16 cellular contexts compared by ENCODE assay signal in genomic region chr18:36334798-36335197, GRCh38. TPM values are rescaled to one million over a fixed set of nuclear protein-coding genes. Genes with fewer than 3 reads are reported as not detected.
A peak's percentile ranks its signal among the peaks of the same experiment; 100 is the strongest.
DNase-seq lines count a peak whose midpoint lies in the region; ATAC-seq, FAIRE-seq and TF ChIP-seq lines count a peak whose summit lies in the region.
"Had no signal": no experiment of that assay in that cellular context is flagged by ENCODE, and none has a peak within 500 bp of the region (broad histone marks: within the 10 kb centered on the region; RNA-seq: fewer than 3 reads in every experiment).

No MANE protein-coding gene starts in this region.

- peak overlapping the region; percentile 3; the same call in 1 of the 2 replicates for H3K4ac ChIP-seq in IMR-90 (ENCODE audit: low read depth, low read length)

- H3K27ac ChIP-seq in cardiac muscle cell (peak overlapping the region; percentile 80), IMR-90 (ENCODE audit: insufficient read depth, low read length) (no peak overlapping the region), K562 (ENCODE audit: extremely low read depth, low read depth, low read length) (no peak overlapping the region)
- H3K27ac ChIP-seq: C4-2B had no signal

- POLR2A ChIA-PET in IMR-90 (lab: Charles Lee; ENCODE audit: unreplicated experiment), result no interaction called here
- POLR2A ChIA-PET in K562 (lab: Yijun Ruan, JAX), result interaction anchor here (0.5 to 1.1 kb wide), 4 partner anchors 8 to 1101 kb away, joined by 3 to 4 read pairs (median 4); no protein-coding TSS in a partner anchor

- H3K9me1 ChIP-seq in IMR-90 (ENCODE audit: insufficient read depth, low read length) (peaks cover 11% of the 10 kb centered on the region), K562 (ENCODE audit: control insufficient read depth, insufficient read depth, low read length) (peaks cover 2% of the 10 kb centered on the region)

- FAIRE-seq in K562 (lab: Jason Lieb, UNC), result no peak
- FAIRE-seq: A204.1, GM12892, H1 had no signal

- H3K4me1 Mint-ChIP-seq in nephron, result peaks cover 44% of the 10 kb centered on the region
- H3K4me1 Mint-ChIP-seq: CD4-positive, alpha-beta memory T cell had no signal

- no peaks in the 10 kb centered on the region for H3K9me3 Mint-ChIP-seq in nephron
- H3K9me3 Mint-ChIP-seq: CD4-positive, alpha-beta memory T cell had no signal

- no peak for DNase-seq in cardiac muscle cell (ENCODE audit: low read depth in 1 of 2, low spot score in 1 of 2)
- DNase-seq in Right ventricle myocardium inferior (ENCODE audit: missing footprints), result no peak
- DNase-seq in IMR-90, result no peak
- no peak for DNase-seq in K562 (ENCODE audit: extremely low read depth in 1 of 4, low spot score in 3 of 4)
- no peak for DNase-seq in NCI-H2029 treated with DMSO at 0.1 percent for 48 hours (lab: John Stamatoyannopoulos, UW)
- DNase-seq: BE2C; CD4-positive, alpha-beta memory T cell; DND-41; GDM1 had no signal

- no peak overlapping the region for H2BK120ac ChIP-seq in IMR-90 (ENCODE audit: low read depth, low read length)

- H3K36me3 ChIP-seq in cardiac muscle cell (peaks cover 8% of the 10 kb centered on the region), IMR-90 (ENCODE audit: control insufficient read depth, insufficient read depth, low read length) (no peaks in the 10 kb centered on the region), K562 (ENCODE audit: control insufficient read depth, insufficient read depth, low read length) (no peaks in the 10 kb centered on the region)
- H3K36me3 ChIP-seq: BE2C, HAP-1 had no signal

- ATAC-seq in Right ventricle myocardium inferior, result no peak
- ATAC-seq in IMR-90 (ENCODE audit: low read depth), result no peak
- peak; percentile 16; the same call in 2 of the 3 replicates for ATAC-seq in K562
- ATAC-seq in HG02623 (IDR thresholded peaks at IDR 0.05; ENCODE audit: unreplicated experiment), result no peak

- no peak overlapping the region for H3K23ac ChIP-seq in IMR-90 (ENCODE audit: low read depth, low read length)

- no peak overlapping the region for H2AK5ac ChIP-seq in IMR-90 (ENCODE audit: low read depth, low read length)

- H4K20me1 ChIP-seq in IMR-90 (ENCODE audit: insufficient read depth, low read length) (no peaks in the 10 kb centered on the region), K562 (replicated peaks; ENCODE audit: control insufficient read depth, insufficient read depth, low read length) (0 out of 2 replicates have a peak, but pooled peaks cover 3% of the 10 kb centered on the region)

- peak overlapping the region; percentile 46 to 84 (median 75) for H3K27ac Mint-ChIP-seq in nephron

- no peak overlapping the region for H2AK9ac ChIP-seq in IMR-90 (replicated peaks; ENCODE audit: low read depth, low read length, poor library complexity)

- no peak overlapping the region for H2AFZ ChIP-seq in IMR-90 (replicated peaks; ENCODE audit: low read length, poor library complexity)
- H2AFZ ChIP-seq in K562 (ENCODE audit: low read depth, low read length), result no peak overlapping the region

- H3K4me2 ChIP-seq in IMR-90 (ENCODE audit: low read depth, low read length) (no peak overlapping the region), K562 (ENCODE audit: insufficient read depth, low read length) (no peak overlapping the region)

- no peak overlapping the region for H4K91ac ChIP-seq in IMR-90 (ENCODE audit: insufficient read depth, low read depth, low read length)

- no peak for TF ChIP-seq CTCF in cardiac muscle cell (IDR thresholded peaks at IDR 0.05; ENCODE audit: low read depth, low read length)
- no peak for TF ChIP-seq CTCF in IMR-90 (conservative IDR thresholded peaks at IDR 0.05; ENCODE audit: low read depth, low read length)
- TF ChIP-seq CTCF in K562 (IDR thresholded peaks at IDR 0.05 in 2 of 3, conservative IDR thresholded peaks at IDR 0.05 in 1 of 3; ENCODE audit: insufficient read depth in 2 of 3, low read depth in 1 of 3, low read length in 3 of 3), result no peak
- no peak for TF ChIP-seq CTCF in nephron (IDR thresholded peaks at IDR 0.05; ENCODE audit: unreplicated experiment in 3 of 3)

- H3K27me3 ChIP-seq in cardiac muscle cell, result no peaks in the 10 kb centered on the region
- no peaks in the 10 kb centered on the region for H3K27me3 ChIP-seq in IMR-90 (ENCODE audit: control insufficient read depth, insufficient read depth, low read length)
- peaks cover 11 to 32% of the 10 kb centered on the region in 2 experiments; a peak in 4 of 5 replicates for H3K27me3 ChIP-seq in K562 (ENCODE audit: control insufficient read depth in 2 of 2, insufficient read depth in 2 of 2, low read length in 2 of 2)
- H3K27me3 ChIP-seq: BE2C had no signal

- TF ChIP-seq EP300 in K562 (IDR thresholded peaks at IDR 0.05; ENCODE audit: low read length), result no peak

- H3K9me3 ChIP-seq in cardiac muscle cell (ENCODE audit: low read depth), result no peaks in the 10 kb centered on the region
- no peaks in the 10 kb centered on the region for H3K9me3 ChIP-seq in IMR-90 (ENCODE audit: control insufficient read depth, insufficient read depth, low read length)
- H3K9me3 ChIP-seq in K562 (replicated peaks; ENCODE audit: control insufficient read depth, insufficient read depth, low read depth, low read length), result no peaks in the 10 kb centered on the region
- H3K9me3 ChIP-seq: BE2C, HAP-1 had no signal

- BruUV-seq in IMR-90 (replicated peaks; lab: Mats Ljungman, UMichigan) (no TSS peak), K562 (replicated peaks; lab: Mats Ljungman, UMichigan) (no TSS peak)

- H3K79me2 ChIP-seq in K562 (ENCODE audit: control insufficient read depth, insufficient read depth, low read length), result no peaks in the 10 kb centered on the region

- WGBS in IMR-90 (ENCODE audit: extremely low coverage in 2 of 2, insufficient read length in 1 of 2), 2 experiments, result 47% methylated on average over 2 of the region's 3 CpGs; no CpG with 5 or more reads in 1 of the 2 experiments
- 0% methylated on average over 3 of the region's 3 CpGs for WGBS in K562 (ENCODE audit: insufficient coverage, low coverage, missing lambda C conversion rate)

- H4K5ac ChIP-seq in IMR-90 (ENCODE audit: low read depth, low read length), result no peak overlapping the region

- in situ Hi-C loops in IMR-90 (cut with MboI; ENCODE audit: low sequenced_read_pairs), result no loop called here
- in situ Hi-C loops in K562 (cut with MboI), result no loop called here

- H2BK20ac ChIP-seq in IMR-90 (ENCODE audit: low read depth, low read length), result no peak overlapping the region

- intact Hi-C loops in Right ventricle myocardium inferior (cut with DNase I), result loop anchor here (5.0 kb wide), 2 partner anchors 32 to 68 kb away; no protein-coding TSS in a partner anchor
- intact Hi-C loops in IMR-90 (cut with micrococcal nuclease), result no loop called here
- intact Hi-C loops in K562 (cut with micrococcal nuclease), result no loop called here

- H3K4me3 Mint-ChIP-seq in nephron, result no peak overlapping the region
- H3K4me3 Mint-ChIP-seq: CD4-positive, alpha-beta memory T cell had no signal

- H3K56ac ChIP-seq in IMR-90 (ENCODE audit: extremely low read depth, insufficient read depth, low read length), result no peak overlapping the region

- TF ChIP-seq POLR2A in IMR-90 (IDR thresholded peaks at IDR 0.05; ENCODE audit: low read depth, low read length) (no peak), K562 (conservative IDR thresholded peaks at IDR 0.05) (no peak)

- H3K36me3 Mint-ChIP-seq in nephron (ENCODE audit: low read depth), result peaks cover 3% of the 10 kb centered on the region
- H3K36me3 Mint-ChIP-seq: CD4-positive, alpha-beta memory T cell had no signal

- no peak overlapping the region for H3K14ac ChIP-seq in IMR-90 (replicated peaks; ENCODE audit: low read depth, low read length)

- H3K4me3 ChIP-seq in cardiac muscle cell (no peak overlapping the region), IMR-90 (ENCODE audit: insufficient read depth, low read depth, low read length) (no peak overlapping the region), K562 (no peak overlapping the region)
- H3K4me3 ChIP-seq: HAP-1 had no signal

- TF ChIP-seq RAD21 in IMR-90 (IDR thresholded peaks at IDR 0.05; ENCODE audit: low read length) (no peak), K562 (CRISPR knock-in tag; conservative IDR thresholded peaks at IDR 0.05 in 1 of 2, IDR thresholded peaks at IDR 0.05 in 1 of 2) (no peak)

- no peak overlapping the region for H2BK15ac ChIP-seq in IMR-90 (ENCODE audit: low read depth, low read length)

- H4K8ac ChIP-seq in IMR-90 (ENCODE audit: low read depth in 2 of 2, low read length in 2 of 2), result no peak overlapping the region

- CTCF ChIA-PET in IMR-90 (lab: Yijun Ruan, JAX) (interaction anchor here (1.0 kb wide), 1 partner anchor 238 kb away, joined by 3 read pairs; no protein-coding TSS in a partner anchor), K562 (lab: Yijun Ruan, JAX; ENCODE audit: low intra/inter-chr PET ratio) (no interaction called here)

- H3K79me1 ChIP-seq in IMR-90 (ENCODE audit: low read depth in 1 of 2, low read length in 2 of 2), result peaks cover 7 to 22% of the 10 kb centered on the region in 2 experiments; a peak in 2 of 4 replicates

- dilution Hi-C loops in IMR-90 (cut with HindIII; ENCODE audit: low sequenced_read_pairs, unreplicated experiment), result no loop called here

- H3K9ac ChIP-seq in IMR-90 (ENCODE audit: low read depth, low read length) (no peak overlapping the region), K562 (ENCODE audit: insufficient read depth in 1 of 2, low read depth in 2 of 2, low read length in 2 of 2) (no peak overlapping the region)

- no peak overlapping the region for H3K18ac ChIP-seq in IMR-90 (ENCODE audit: low read depth, low read length)

- H3K4me1 ChIP-seq in cardiac muscle cell (ENCODE audit: low read depth), result peaks cover 65% of the 10 kb centered on the region
- H3K4me1 ChIP-seq in IMR-90 (ENCODE audit: control insufficient read depth, insufficient read depth, low read length), result peaks cover 15% of the 10 kb centered on the region
- H3K4me1 ChIP-seq in K562 (replicated peaks in 1 of 2; ENCODE audit: control insufficient read depth in 2 of 2, insufficient read depth in 2 of 2, low read length in 2 of 2), result no peaks in the 10 kb centered on the region
- H3K4me1 ChIP-seq: BE2C, HAP-1 had no signal

- no peak overlapping the region for H2BK5ac ChIP-seq in IMR-90 (ENCODE audit: low read depth, low read length, poor library complexity, severe bottlenecking)

- no peaks in the 10 kb centered on the region for H3K27me3 Mint-ChIP-seq in nephron (ENCODE audit: low read depth)

RNA-seq across cellular contexts. Expression of gene FHOD3, which starts 37.3 kb away (rescaled TPM):
- total RNA-seq in cardiac muscle cell, result 262 and 347 TPM in 2 replicates
- polyA plus RNA-seq in cardiac muscle cell, result 127 and 129 TPM in 2 replicates
- total RNA-seq in Right ventricle myocardium inferior, result 350 TPM
- 16.0 and 16.7 TPM in 2 replicates for total RNA-seq in IMR-90 (2012; rRNA removed)
- polyA plus RNA-seq in IMR-90 (2012; rRNA removed), result 12.5 and 14.6 TPM in 2 replicates
- 12.4 and 13.2 TPM in 2 replicates for polyA plus RNA-seq in IMR-90 (2012; cell fraction: cytosol; rRNA removed)
- polyA plus RNA-seq in IMR-90 (2012; cell fraction: nucleus; rRNA removed; ENCODE audit: low replicate concordance), result 11.6 and 25.1 TPM in 2 replicates
- total RNA-seq in K562 (2011; cell fraction: chromatin; rRNA removed; ENCODE audit: low replicate concordance), result not detected in 2 replicates
- not detected in 2 replicates for total RNA-seq in K562 (2011; cell fraction: nucleolus; rRNA removed)
- total RNA-seq in K562 (2011; cell fraction: nucleoplasm; rRNA removed), result not detected in 2 replicates
- not detected in 2 replicates for total RNA-seq in K562 (2014; rRNA removed)
- total RNA-seq in K562 (2014; rRNA removed; fragmentation: Illumina TruSeq; extraction: Trizol), result not detected in 2 replicates
- not detected in 2 replicates for total RNA-seq in K562 (2015; rRNA removed; fragmentation: Illumina TruSeq; extraction: Trizol)
- 0.11 TPM in 1 of 2 replicates, not detected in the other for total RNA-seq in K562 (2021)
- polyA plus RNA-seq in K562 (2011; rRNA removed), result not detected in 2 replicates
- not detected in 2 replicates for polyA plus RNA-seq in K562 (2011; cell fraction: cytosol; rRNA removed)
- not detected in 2 replicates for polyA plus RNA-seq in K562 (2011; cell fraction: nucleus; rRNA removed)
- polyA plus RNA-seq in K562 (2012), result 0.08 TPM in 1 of 2 replicates, not detected in the other
- polyA plus RNA-seq in K562 (2014; fragmentation: Illumina TruSeq; extraction: Trizol), result not detected in 2 replicates
- polyA plus RNA-seq in K562 (2014; fragmentation: Nextera tagmentation; extraction: Ambion mirVana), result not detected
- not detected in 2 replicates for polyA plus RNA-seq in K562 (2014; rRNA removed)
- not detected in 2 replicates for polyA minus RNA-seq in K562 (2011; rRNA and poly(A)+ RNA removed)
- polyA minus RNA-seq in K562 (2011; cell fraction: cytosol; rRNA and poly(A)+ RNA removed), result not detected in 2 replicates
- polyA minus RNA-seq in K562 (2011; cell fraction: nucleus; rRNA and poly(A)+ RNA removed), result not detected in 2 replicates
- total RNA-seq: CD4-positive, alpha-beta memory T cell had no signal
- polyA plus RNA-seq: CD4-positive, alpha-beta memory T cell had no signal

Comparison
In these comparisons a context has a peak if more than half of its experiments do, and no peak if none do; other contexts are left out.
1. RNA of gene FHOD3, which starts 37.3 kb away (total RNA-seq): 350 TPM in Right ventricle myocardium inferior (single experiment) and 262 to 347 TPM in cardiac muscle cell; 16.0 to 16.7 TPM in IMR-90 and 0.11 TPM in K562; every median in the first group is over 10 times any median in the second.